In the genomic region with DNA sequence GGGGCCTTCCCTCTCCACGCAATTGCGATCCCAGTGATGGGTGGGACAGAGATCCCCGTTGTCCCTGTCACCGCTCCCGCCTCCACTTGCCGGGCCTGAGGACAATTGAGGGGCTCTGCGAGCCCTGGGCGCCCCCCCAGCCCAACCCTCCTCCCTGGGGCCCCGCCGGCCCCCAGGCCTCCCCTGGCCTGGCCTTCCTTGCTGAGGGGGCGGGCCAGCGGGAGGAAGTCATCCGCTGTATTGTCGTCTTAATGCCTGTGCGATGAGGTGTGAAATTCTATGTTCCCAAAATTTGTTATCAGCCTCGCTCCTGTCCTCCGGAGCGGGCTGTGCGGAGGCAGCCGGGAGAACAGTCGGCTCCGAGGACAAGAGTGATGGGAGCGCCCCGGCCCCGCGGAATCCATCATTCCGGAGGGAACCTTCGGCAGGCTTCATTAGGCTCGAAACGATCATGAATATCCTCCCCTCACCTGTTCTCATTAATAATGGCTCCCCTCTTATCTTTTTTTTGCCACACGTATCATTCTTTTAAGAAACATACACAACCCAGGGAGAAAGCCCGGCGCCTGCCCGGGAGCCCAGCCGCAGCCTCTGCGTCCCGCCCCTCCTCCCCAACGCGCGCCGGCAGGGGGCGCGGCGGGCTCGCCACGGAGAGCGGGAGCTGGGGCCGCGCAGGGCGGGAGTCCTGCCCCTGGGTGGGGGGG, we compare ENCODE assay signal across 10 cellular contexts. TPM values are rescaled to one million over a fixed set of nuclear protein-coding genes. Genes with fewer than 3 reads are reported as not detected.
A peak's percentile ranks its signal among the peaks of the same experiment; 100 is the strongest.
DNase-seq lines count a peak whose midpoint lies in the region; ATAC-seq and TF ChIP-seq lines count a peak whose summit lies in the region.
"Had no signal": no experiment of that assay in that cellular context is flagged by ENCODE, and none has a peak within 500 bp of the region (broad histone marks: within the 10 kb centered on the region; RNA-seq: fewer than 3 reads in every experiment).

No MANE protein-coding gene starts in this region.

- H3K4me1 ChIP-seq in prostate gland (replicated peaks): no peaks in the 10 kb centered on the region

- no peaks in the 10 kb centered on the region for H3K36me3 ChIP-seq in prostate gland

- H3K4me3 ChIP-seq in foreskin fibroblast (ENCODE audit: low read depth in 1 of 2, low read length in 2 of 2) (peak overlapping the region in 1 of 2 donors; percentile 11), prostate gland (no peak overlapping the region)

- intact Hi-C loops in prostate gland (cut with DNase I): loop anchor here (10.0 kb wide), 1 partner anchor 845 kb away; no protein-coding TSS in a partner anchor

- peak; percentile 35 for DNase-seq in Daoy (ENCODE audit: low read depth)
- DNase-seq in RPMI8226: peak; percentile 61
- DNase-seq in foreskin fibroblast: peak; percentile 33 to 68
- no peak for DNase-seq in prostate gland (ENCODE audit: low spot score)
- DNase-seq in activated CD4-positive, CD25-positive, alpha-beta regulatory T cell (lab: John Stamatoyannopoulos, UW): no peak
- no peak for DNase-seq in stimulated activated naive CD4-positive, alpha-beta T cell treated with Interleukin-2 at 50 U/mL for 16 hours (lab: John Stamatoyannopoulos, UW)
- DNase-seq: NCI-H2227 treated with DMSO at 0.1 percent for 48 hours had no signal

- no peaks in the 10 kb centered on the region for H3K27me3 ChIP-seq in prostate gland (replicated peaks; ENCODE audit: insufficient read depth)

- TF ChIP-seq POLR2A in prostate gland (IDR thresholded peaks at IDR 0.05): no peak

- ATAC-seq in GM18909 (IDR thresholded peaks at IDR 0.05; ENCODE audit: poor library complexity, unreplicated experiment) (no peak), GM18907 (IDR thresholded peaks at IDR 0.05; ENCODE audit: unreplicated experiment) (no peak)

- H3K9me3 ChIP-seq in prostate gland: no peaks in the 10 kb centered on the region

- TF ChIP-seq CTCF in foreskin fibroblast (IDR thresholded peaks at IDR 0.05; ENCODE audit: low read depth, low read length) (peak; percentile 49), prostate gland (IDR thresholded peaks at IDR 0.05) (peak in 3 of 4 experiments; percentile 27 to 72 (median 71))

- H3K27ac ChIP-seq in prostate gland: no peak overlapping the region

- 22% methylated on average over 50 of the region's 50 CpGs for WGBS in prostate gland

RNA-seq across cellular contexts. Expression of a gene that starts 17.3 kb away (rescaled TPM):
- total RNA-seq in Daoy (2014; rRNA removed; shearing (Covaris generic)): 0.06 TPM in 1 of 2 replicates, not detected in the other
- total RNA-seq in prostate gland: 10 to 100 TPM in 1 of 2 donors, under 1 TPM in 1; 0.14 to 100.0 TPM
- total RNA-seq: renal cortical epithelial cell had no signal

Comparison
In these comparisons a context has a peak if more than half of its experiments do, and no peak if none do; other contexts are left out.
1. DNase-seq: peak in Daoy (single experiment), RPMI8226 (single experiment) and foreskin fibroblast (2 of 2); none in prostate gland (single experiment), activated CD4-positive, CD25-positive, alpha-beta regulatory T cell (0 of 4) and stimulated activated naive CD4-positive, alpha-beta T cell treated with Interleukin-2 at 50 U/mL for 16 hours (single experiment).